Comparison of ENCODE assay signal across 22 cellular contexts in the genomic region with DNA sequence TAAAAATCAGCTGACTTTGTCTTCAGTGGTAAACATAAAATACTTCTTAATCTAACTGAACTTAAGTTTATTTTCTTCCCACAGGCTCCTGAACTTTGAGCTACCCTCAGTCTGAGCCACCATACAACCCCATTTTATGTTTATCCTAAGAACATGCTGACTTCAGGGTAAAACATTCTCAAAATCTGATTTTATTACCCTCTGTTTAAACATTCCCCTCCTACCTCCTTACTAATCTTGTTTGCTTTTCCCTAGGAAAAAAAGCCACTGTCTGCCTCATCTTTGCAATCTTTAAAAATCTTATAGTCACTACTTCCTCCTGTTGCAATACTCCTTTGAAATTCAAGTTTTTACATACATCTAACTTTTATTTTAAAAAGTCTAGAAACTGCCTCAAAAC. TPM values are rescaled to one million over a fixed set of nuclear protein-coding genes. Genes with fewer than 3 reads are reported as not detected.
DNase-seq lines count a peak whose midpoint lies in the region; ATAC-seq lines count a peak whose summit lies in the region.
"Had no signal": no experiment of that assay in that cellular context is flagged by ENCODE, and none has a peak within 500 bp of the region (broad histone marks: within the 10 kb centered on the region; RNA-seq: fewer than 3 reads in every experiment).

No MANE protein-coding gene starts in this region.

- H3K27ac Mint-ChIP-seq in activated T-helper 17 cell treated with anti-CD3 and anti-CD28 coated beads, Interleukin-2, amount 50 U/mL, for 72 hours: no peak overlapping the region
- peak overlapping the region in 5 of 6 donors; percentile 2 to 54 (median 38) for H3K27ac Mint-ChIP-seq in immature natural killer cell
- peak overlapping the region; percentile 27 for H3K27ac Mint-ChIP-seq in stimulated activated memory B cell treated with anti-CD40 and anti-IgM and Interleukin-4, amounts not matched to agents 10 μg/mL and 1 μg/mL and 100 μg/mL, for 72 hours
- H3K27ac Mint-ChIP-seq: activated CD8-positive, alpha-beta memory T cell treated with anti-CD3 and anti-CD28 coated beads, Interleukin-2, amount 10 ng/mL, durations not matched to agents 7 days and 5 days; GM23338; stimulated activated naive B cell treated with anti-CD40 and anti-IgM and Interleukin-4, amounts not matched to agents 10 μg/mL and 1 μg/mL and 100 μg/mL, for 72 hours had no signal

- no peak for ATAC-seq in activated T-helper 17 cell treated with anti-CD3 and anti-CD28 coated beads, Interleukin-2, amount 50 U/mL, for 72 hours (replicated peaks)
- no peak for ATAC-seq in stimulated activated memory B cell treated with anti-CD40 and anti-IgM and Interleukin-4, amounts not matched to agents 10 μg/mL and 1 μg/mL and 100 μg/mL, for 72 hours
- no peak for ATAC-seq in HG03521 (IDR thresholded peaks at IDR 0.05; ENCODE audit: unreplicated experiment)
- ATAC-seq: activated CD8-positive, alpha-beta memory T cell treated with anti-CD3 and anti-CD28 coated beads, Interleukin-2, amount 10 ng/mL, durations not matched to agents 7 days and 5 days; GM23338; stimulated activated naive B cell treated with anti-CD40 and anti-IgM and Interleukin-4, amounts not matched to agents 10 μg/mL and 1 μg/mL and 100 μg/mL, for 72 hours; T-cell had no signal

- peaks cover 85% of the 10 kb centered on the region for H3K36me3 Mint-ChIP-seq in activated T-helper 17 cell treated with anti-CD3 and anti-CD28 coated beads, Interleukin-2, amount 50 U/mL, for 72 hours (ENCODE audit: low read depth)
- peaks cover 26 to 40% (median 33%) of the 10 kb centered on the region in 3 donors for H3K36me3 Mint-ChIP-seq in immature natural killer cell
- peaks cover 50% of the 10 kb centered on the region for H3K36me3 Mint-ChIP-seq in stimulated activated memory B cell treated with anti-CD40 and anti-IgM and Interleukin-4, amounts not matched to agents 10 μg/mL and 1 μg/mL and 100 μg/mL, for 72 hours

- no peaks in the 10 kb centered on the region for H3K27me3 Mint-ChIP-seq in activated T-helper 17 cell treated with anti-CD3 and anti-CD28 coated beads, Interleukin-2, amount 50 U/mL, for 72 hours
- H3K27me3 Mint-ChIP-seq in immature natural killer cell (ENCODE audit: low read depth in 3 of 3): peaks cover 6 to 7% (median 6%) of the 10 kb centered on the region in 3 donors
- H3K27me3 Mint-ChIP-seq in stimulated activated memory B cell treated with anti-CD40 and anti-IgM and Interleukin-4, amounts not matched to agents 10 μg/mL and 1 μg/mL and 100 μg/mL, for 72 hours: no peaks in the 10 kb centered on the region
- H3K27me3 Mint-ChIP-seq: activated CD8-positive, alpha-beta memory T cell treated with anti-CD3 and anti-CD28 coated beads, Interleukin-2, amount 10 ng/mL, durations not matched to agents 7 days and 5 days; stimulated activated naive B cell treated with anti-CD40 and anti-IgM and Interleukin-4, amounts not matched to agents 10 μg/mL and 1 μg/mL and 100 μg/mL, for 72 hours; T-cell had no signal

- peak overlapping the region; percentile 46 for H3K27ac ChIP-seq in HUES48 (ENCODE audit: low read depth, low read length)
- H3K27ac ChIP-seq: adrenal gland, breast epithelium, skin epidermis, testis had no signal

- no peak overlapping the region for H3K4me3 ChIP-seq in HUES48 (ENCODE audit: low read depth, low read length)
- H3K4me3 ChIP-seq: adrenal gland, breast epithelium, GM23338, skin epidermis, testis had no signal

- H3K27me3 ChIP-seq in HUES48 (ENCODE audit: control insufficient read depth, insufficient read depth, low read length): no peaks in the 10 kb centered on the region
- H3K27me3 ChIP-seq: adrenal gland, breast epithelium, testis had no signal

- H3K9ac ChIP-seq in HUES48 (ENCODE audit: low read depth, low read length): no peak overlapping the region

- no peaks in the 10 kb centered on the region for H3K9me3 Mint-ChIP-seq in activated T-helper 17 cell treated with anti-CD3 and anti-CD28 coated beads, Interleukin-2, amount 50 U/mL, for 72 hours
- H3K9me3 Mint-ChIP-seq in immature natural killer cell: no peaks in the 10 kb centered on the region
- no peaks in the 10 kb centered on the region for H3K9me3 Mint-ChIP-seq in stimulated activated memory B cell treated with anti-CD40 and anti-IgM and Interleukin-4, amounts not matched to agents 10 μg/mL and 1 μg/mL and 100 μg/mL, for 72 hours
- H3K9me3 Mint-ChIP-seq: GM23338; stimulated activated naive B cell treated with anti-CD40 and anti-IgM and Interleukin-4, amounts not matched to agents 10 μg/mL and 1 μg/mL and 100 μg/mL, for 72 hours had no signal

- peaks cover 25% of the 10 kb centered on the region for H3K4me1 Mint-ChIP-seq in activated T-helper 17 cell treated with anti-CD3 and anti-CD28 coated beads, Interleukin-2, amount 50 U/mL, for 72 hours
- H3K4me1 Mint-ChIP-seq in immature natural killer cell: peaks cover 66 to 71% of the 10 kb centered on the region in 2 donors
- H3K4me1 Mint-ChIP-seq in stimulated activated memory B cell treated with anti-CD40 and anti-IgM and Interleukin-4, amounts not matched to agents 10 μg/mL and 1 μg/mL and 100 μg/mL, for 72 hours: peaks cover 51% of the 10 kb centered on the region

- H3K9me3 ChIP-seq in HUES48 (ENCODE audit: control insufficient read depth, insufficient read depth, low read length): no peaks in the 10 kb centered on the region
- H3K9me3 ChIP-seq: testis had no signal

- H3K4me3 Mint-ChIP-seq in activated T-helper 17 cell treated with anti-CD3 and anti-CD28 coated beads, Interleukin-2, amount 50 U/mL, for 72 hours: peak overlapping the region; percentile 7
- H3K4me3 Mint-ChIP-seq in immature natural killer cell: peak overlapping the region in 2 of 5 donors; percentile 11 to 42
- no peak overlapping the region for H3K4me3 Mint-ChIP-seq in stimulated activated memory B cell treated with anti-CD40 and anti-IgM and Interleukin-4, amounts not matched to agents 10 μg/mL and 1 μg/mL and 100 μg/mL, for 72 hours
- H3K4me3 Mint-ChIP-seq: activated CD8-positive, alpha-beta memory T cell treated with anti-CD3 and anti-CD28 coated beads, Interleukin-2, amount 10 ng/mL, durations not matched to agents 7 days and 5 days; GM23338; stimulated activated naive B cell treated with anti-CD40 and anti-IgM and Interleukin-4, amounts not matched to agents 10 μg/mL and 1 μg/mL and 100 μg/mL, for 72 hours had no signal

- H3K36me3 ChIP-seq in HUES48 (ENCODE audit: control insufficient read depth, insufficient read depth, low read length): peaks cover 16% of the 10 kb centered on the region; the same call in 1 of the 2 replicates
- H3K36me3 ChIP-seq: adrenal gland, breast epithelium had no signal

- peaks cover 6% of the 10 kb centered on the region; the same call in 1 of the 2 replicates for H3K4me1 ChIP-seq in HUES48 (ENCODE audit: control insufficient read depth, insufficient read depth, low read length)

- DNase-seq in immature natural killer cell: no peak
- DNase-seq in AML-193 (lab: John Stamatoyannopoulos, UW): no peak
- no peak for DNase-seq in DMS114 treated with DMSO at 0.1 percent for 48 hours (lab: John Stamatoyannopoulos, UW; ENCODE audit: unreplicated experiment)
- DNase-seq: activated CD4-positive, alpha-beta T cell treated with anti-CD3 and anti-CD28 coated beads for 48 hours; activated CD8-positive, alpha-beta memory T cell treated with anti-CD3 and anti-CD28 coated beads, Interleukin-2, amount 10 ng/mL, durations not matched to agents 7 days and 5 days; adrenal gland; Kasumi-1; NCI-H1048; NCI-H2029; NCI-H446; SIG-M5; stimulated activated CD4-positive, alpha-beta T cell treated with anti-CD3 and anti-CD28 coated beads, Interleukin-2, amount 100 ng/mL, for 24 hours; stimulated activated naive B cell treated with anti-CD40 and anti-IgM and Interleukin-4, amounts not matched to agents 10 μg/mL and 1 μg/mL and 100 μg/mL, for 72 hours; T-cell; testis had no signal

RNA-seq across cellular contexts. Expression of gene ZNF91, which starts 4.0 kb away (rescaled TPM):
- 10 to 100 TPM; 23.7 to 39.9 TPM for total RNA-seq in activated T-helper 17 cell treated with anti-CD3 and anti-CD28 coated beads, Interleukin-2, amount 50 U/mL, for 72 hours
- polyA plus RNA-seq in immature natural killer cell: 10 to 100 TPM; 14.5 to 48.1 (median 19.7) TPM
